ENCODE assay signal across 8 cellular contexts in the genomic region with DNA sequence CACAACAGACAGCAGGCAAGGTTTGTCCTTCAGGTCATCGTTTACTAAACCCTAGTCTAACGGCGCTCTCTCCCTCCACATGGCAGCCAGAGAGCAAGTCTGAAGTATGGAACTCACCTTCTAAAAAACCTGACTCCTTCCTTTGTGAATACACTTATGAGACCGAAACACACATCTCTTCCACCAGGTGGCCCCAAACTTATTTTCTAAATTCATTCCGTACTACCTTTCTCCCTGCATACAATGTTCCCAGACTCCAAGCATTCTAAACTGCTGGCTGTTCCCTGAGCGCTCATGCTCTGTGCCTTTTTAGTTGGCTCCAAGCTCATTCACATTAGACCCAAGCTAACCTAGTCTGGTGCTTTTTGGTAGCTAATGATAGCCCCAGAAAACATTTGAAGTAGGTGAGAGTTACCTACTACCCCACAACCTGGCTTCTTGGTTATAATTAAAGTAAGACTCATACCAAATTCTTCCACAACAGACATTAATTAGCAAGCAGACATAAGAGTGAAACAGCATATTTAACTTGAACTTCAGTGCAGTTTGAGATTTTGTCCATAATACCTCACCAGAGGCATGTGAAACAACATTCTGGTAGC.
DNase-seq lines count a peak whose midpoint lies in the region; ATAC-seq, FAIRE-seq and TF ChIP-seq lines count a peak whose summit lies in the region.

No MANE protein-coding gene starts in this region.

- no peaks in the 10 kb centered on the region for H3K4me1 ChIP-seq in colonic mucosa

- FAIRE-seq in A204.1 (lab: Jason Lieb, UNC) = peak; percentile 14

- H3K9ac ChIP-seq in colonic mucosa (ENCODE audit: low read depth in 2 of 2, low read length in 2 of 2) = no peak overlapping the region

- ATAC-seq in HG03469 (IDR thresholded peaks at IDR 0.05; ENCODE audit: unreplicated experiment) = peak; percentile 88
- ATAC-seq in GM19467 (IDR thresholded peaks at IDR 0.05; ENCODE audit: unreplicated experiment) = no peak

- H3K27ac ChIP-seq in colonic mucosa = no peak overlapping the region

- no peaks in the 10 kb centered on the region for H3K36me3 ChIP-seq in colonic mucosa

- intact Hi-C loops in colonic mucosa (cut with DNase I) = loop anchor here (2.0 kb wide), 1 partner anchor 230 kb away; no protein-coding TSS in a partner anchor

- no peaks in the 10 kb centered on the region for H3K9me3 ChIP-seq in colonic mucosa

- peak; percentile 29; the same call in 1 of the 2 replicates for TF ChIP-seq CTCF in GM12875 (IDR thresholded peaks at IDR 0.05; ENCODE audit: borderline replicate concordance, insufficient read depth, low read depth, low read length)
- TF ChIP-seq CTCF in colonic mucosa (IDR thresholded peaks at IDR 0.05) = peak; percentile 27

- H3K4me3 ChIP-seq in GM12875 (ENCODE audit: low read depth, low read length) (no peak overlapping the region), colonic mucosa (no peak overlapping the region)

- no peaks in the 10 kb centered on the region for H3K27me3 ChIP-seq in colonic mucosa

- peak; percentile 83 for DNase-seq in NCI-H526 treated with DMSO at 0.1 percent for 48 hours (lab: John Stamatoyannopoulos, UW)
- peak; percentile 42 for DNase-seq in colonic mucosa
- DNase-seq in lung microvascular endothelial cell (ENCODE audit: low read depth in 2 of 2) = peak; percentile 72 to 80
- DNase-seq in cortex of kidney (lab: John Stamatoyannopoulos, UW) = no peak
